Comparison of ENCODE assay signal across 8 cellular contexts in the genomic region with DNA sequence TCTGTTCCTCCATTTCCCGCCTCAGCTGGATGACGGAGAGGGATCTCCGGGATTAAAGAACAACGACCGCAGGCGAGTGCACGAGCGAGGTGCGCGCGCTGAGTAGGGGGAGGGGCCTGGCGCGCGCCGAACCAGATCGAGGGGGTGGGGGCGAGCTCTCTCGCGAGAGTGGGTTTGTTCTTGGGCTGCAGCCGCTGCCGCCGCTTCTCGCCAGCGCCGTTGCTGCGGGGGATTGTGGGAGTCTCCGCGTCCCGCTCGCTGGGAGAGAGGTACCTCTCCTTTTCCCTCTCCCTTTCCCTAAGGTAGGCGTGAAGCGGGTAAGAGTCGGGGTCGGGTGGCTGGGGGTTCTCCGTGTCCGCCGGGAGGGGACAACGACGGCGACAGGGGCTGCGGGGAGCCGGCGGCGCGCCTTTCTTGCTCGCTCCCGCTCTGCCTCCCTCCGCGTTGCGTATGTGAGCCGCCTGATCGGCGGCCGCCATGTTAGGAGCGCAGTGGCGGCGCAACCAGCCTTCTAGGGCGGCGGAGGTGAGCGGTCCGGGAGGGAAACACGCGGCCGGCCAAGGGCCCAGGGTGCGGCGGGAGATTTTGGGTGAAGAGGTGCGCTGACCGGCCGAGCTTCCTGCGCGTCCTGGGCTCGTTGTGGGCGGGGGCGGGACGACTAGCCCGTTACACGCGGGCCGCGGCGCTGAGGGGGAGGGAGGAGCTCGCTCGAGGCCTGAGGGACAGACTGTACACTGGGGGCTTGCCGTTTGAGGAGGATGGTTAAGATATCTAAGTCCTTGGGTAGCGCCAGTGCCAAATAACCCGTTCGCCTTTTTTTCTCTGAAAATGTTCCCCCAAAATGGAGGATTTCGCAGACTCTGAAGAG. TPM values are rescaled to one million over a fixed set of nuclear protein-coding genes. Genes with fewer than 3 reads are reported as not detected.
A peak's percentile ranks its signal among the peaks of the same experiment; 100 is the strongest.
DNase-seq lines count a peak whose midpoint lies in the region; ATAC-seq lines count a peak whose summit lies in the region.

A gene with protein sequence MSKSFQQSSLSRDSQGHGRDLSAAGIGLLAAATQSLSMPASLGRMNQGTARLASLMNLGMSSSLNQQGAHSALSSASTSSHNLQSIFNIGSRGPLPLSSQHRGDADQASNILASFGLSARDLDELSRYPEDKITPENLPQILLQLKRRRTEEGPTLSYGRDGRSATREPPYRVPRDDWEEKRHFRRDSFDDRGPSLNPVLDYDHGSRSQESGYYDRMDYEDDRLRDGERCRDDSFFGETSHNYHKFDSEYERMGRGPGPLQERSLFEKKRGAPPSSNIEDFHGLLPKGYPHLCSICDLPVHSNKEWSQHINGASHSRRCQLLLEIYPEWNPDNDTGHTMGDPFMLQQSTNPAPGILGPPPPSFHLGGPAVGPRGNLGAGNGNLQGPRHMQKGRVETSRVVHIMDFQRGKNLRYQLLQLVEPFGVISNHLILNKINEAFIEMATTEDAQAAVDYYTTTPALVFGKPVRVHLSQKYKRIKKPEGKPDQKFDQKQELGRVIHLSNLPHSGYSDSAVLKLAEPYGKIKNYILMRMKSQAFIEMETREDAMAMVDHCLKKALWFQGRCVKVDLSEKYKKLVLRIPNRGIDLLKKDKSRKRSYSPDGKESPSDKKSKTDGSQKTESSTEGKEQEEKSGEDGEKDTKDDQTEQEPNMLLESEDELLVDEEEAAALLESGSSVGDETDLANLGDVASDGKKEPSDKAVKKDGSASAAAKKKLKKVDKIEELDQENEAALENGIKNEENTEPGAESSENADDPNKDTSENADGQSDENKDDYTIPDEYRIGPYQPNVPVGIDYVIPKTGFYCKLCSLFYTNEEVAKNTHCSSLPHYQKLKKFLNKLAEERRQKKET (plus strand): TSS at position 237 of the 868 bp plus-strand sequence. CDS start 13,676 bp downstream, outside the sequence.

- H3K4me1 Mint-ChIP-seq in naive thymus-derived CD4-positive, alpha-beta T cell: peaks cover 33 to 51% (median 42%) of the 10 kb centered on the region in 7 donors
- H3K4me1 Mint-ChIP-seq in stimulated activated naive B cell treated with anti-CD40 and anti-IgM and Interleukin-4, amounts not matched to agents 10 μg/mL and 1 μg/mL and 100 μg/mL, for 72 hours: peaks cover 20 to 46% of the 10 kb centered on the region in 2 donors

- peak within 1 kb of the TSS; percentile 91 to 99 (median 98) for H3K4me3 Mint-ChIP-seq in naive thymus-derived CD4-positive, alpha-beta T cell
- H3K4me3 Mint-ChIP-seq in stimulated activated naive B cell treated with anti-CD40 and anti-IgM and Interleukin-4, amounts not matched to agents 10 μg/mL and 1 μg/mL and 100 μg/mL, for 72 hours: peak within 1 kb of the TSS; percentile 90 to 97

- H3K4me1 ChIP-seq in GM23248 (ENCODE audit: insufficient read depth): peaks cover 29% of the 10 kb centered on the region
- peaks cover 29 to 37% of the 10 kb centered on the region in 2 donors for H3K4me1 ChIP-seq in naive thymus-derived CD4-positive, alpha-beta T cell (ENCODE audit: control insufficient read depth in 2 of 2, insufficient read depth in 2 of 2, low read length in 2 of 2)

- H4K20me1 ChIP-seq in GM23248 (ENCODE audit: insufficient read depth): peaks cover 35% of the 10 kb centered on the region; the same call in 1 of the 2 replicates

- peaks cover 0 to 20% (median 0%) of the 10 kb centered on the region in 5 donors for H3K36me3 Mint-ChIP-seq in naive thymus-derived CD4-positive, alpha-beta T cell
- peaks cover 23 to 48% of the 10 kb centered on the region in 2 donors for H3K36me3 Mint-ChIP-seq in stimulated activated naive B cell treated with anti-CD40 and anti-IgM and Interleukin-4, amounts not matched to agents 10 μg/mL and 1 μg/mL and 100 μg/mL, for 72 hours

- H3K9me2 ChIP-seq in GM23248 (ENCODE audit: insufficient read depth): no peaks in the 10 kb centered on the region

- DNase-seq in DMS79 treated with DMSO at 0.1 percent for 48 hours (lab: John Stamatoyannopoulos, UW) (peak; percentile 77), GM23248 (peak; percentile 98), LHCN-M2 (ENCODE audit: low read depth) (peak; percentile 97), RPMI8226 (peak; percentile 96), fibroblast of gingiva (ENCODE audit: low read depth) (peak; percentile 97)
- peak; percentile 83 to 88 for DNase-seq in activated T-helper 1 cell treated with anti-CD3 and anti-CD28 coated beads, Interleukin-2, amount 50 U/mL, for 16 hours (ENCODE audit: low read depth in 1 of 2, low spot score in 1 of 2)
- peak; percentile 83 to 94 (median 91) for DNase-seq in naive thymus-derived CD4-positive, alpha-beta T cell
- DNase-seq in stimulated activated naive B cell treated with anti-CD40 and anti-IgM and Interleukin-4, amounts not matched to agents 10 μg/mL and 1 μg/mL and 100 μg/mL, for 72 hours: peak; percentile 87

- peak; percentile 95 for ATAC-seq in naive thymus-derived CD4-positive, alpha-beta T cell
- peak; percentile 85 to 89 for ATAC-seq in stimulated activated naive B cell treated with anti-CD40 and anti-IgM and Interleukin-4, amounts not matched to agents 10 μg/mL and 1 μg/mL and 100 μg/mL, for 72 hours (replicated peaks)

- POLR2A ChIA-PET in naive thymus-derived CD4-positive, alpha-beta T cell (lab: Charles Lee): interaction anchor here (0.6 to 6.7 kb wide), 39 partner anchors 9 to 1405 kb away, joined by 3 to 67 read pairs (median 5); partner anchors contain the start of genes DNAJC18, ETF1, HSPA9 and PAIP2

- WGBS in GM23248 (ENCODE audit: low coverage in 1 of 2, low lambda C conversion rate in 2 of 2, missing lambda C conversion rate in 2 of 2), 2 experiments: 1 to 3% methylated on average over 50 to 76 of the region's 88 CpGs

- peak within 1 kb of the TSS; percentile 97 for H3K9ac ChIP-seq in GM23248

- H3K27ac ChIP-seq in GM23248: peak within 1 kb of the TSS; percentile 97
- H3K27ac ChIP-seq in naive thymus-derived CD4-positive, alpha-beta T cell (ENCODE audit: low read depth, low read length): peak within 1 kb of the TSS; percentile 98

- no peaks in the 10 kb centered on the region for H3K27me3 Mint-ChIP-seq in naive thymus-derived CD4-positive, alpha-beta T cell
- no peaks in the 10 kb centered on the region for H3K27me3 Mint-ChIP-seq in stimulated activated naive B cell treated with anti-CD40 and anti-IgM and Interleukin-4, amounts not matched to agents 10 μg/mL and 1 μg/mL and 100 μg/mL, for 72 hours

- H3F3A ChIP-seq in GM23248 (ENCODE audit: insufficient read depth): peaks cover 52% of the 10 kb centered on the region

- CTCF ChIA-PET in naive thymus-derived CD4-positive, alpha-beta T cell (lab: Charles Lee): interaction anchor here (0.6 to 1.1 kb wide), 2 partner anchors 38 to 48 kb away, joined by 4 read pairs; no protein-coding TSS in a partner anchor

- no peaks in the 10 kb centered on the region for H3K9me3 ChIP-seq in GM23248 (ENCODE audit: low read depth)
- no peaks in the 10 kb centered on the region for H3K9me3 ChIP-seq in naive thymus-derived CD4-positive, alpha-beta T cell (ENCODE audit: control insufficient read depth in 2 of 3, low read length in 3 of 3)

- H3K36me3 ChIP-seq in GM23248 (ENCODE audit: low read depth): no peaks in the 10 kb centered on the region
- H3K36me3 ChIP-seq in naive thymus-derived CD4-positive, alpha-beta T cell (ENCODE audit: control insufficient read depth in 2 of 3, insufficient read depth in 3 of 3, low read length in 3 of 3): peaks cover 0 to 13% (median 0%) of the 10 kb centered on the region in 3 experiments

- H3K4me3 ChIP-seq in GM23248: peak within 1 kb of the TSS; percentile 92
- peak within 1 kb of the TSS; percentile 87 for H3K4me3 ChIP-seq in naive thymus-derived CD4-positive, alpha-beta T cell (ENCODE audit: low read length)

- in situ Hi-C loops in GM23248 (cut with MboI): no loop called here

- H3K9me3 Mint-ChIP-seq in naive thymus-derived CD4-positive, alpha-beta T cell: peaks cover 0 to 2% (median 0%) of the 10 kb centered on the region in 11 donors
- peaks cover 0 to 1% of the 10 kb centered on the region in 2 donors for H3K9me3 Mint-ChIP-seq in stimulated activated naive B cell treated with anti-CD40 and anti-IgM and Interleukin-4, amounts not matched to agents 10 μg/mL and 1 μg/mL and 100 μg/mL, for 72 hours

- intact Hi-C loops in naive thymus-derived CD4-positive, alpha-beta T cell (cut with micrococcal nuclease): loop anchor here (1.0 to 10.0 kb wide), 19 partner anchors 19 to 1539 kb away; partner anchors contain the start of genes ETF1 (in 2 of the 2), HSPA9 (in 2 of the 2), PAIP2 (in 2 of the 2) and SIL1 (in 2 of the 2)

- H3K27ac Mint-ChIP-seq in naive thymus-derived CD4-positive, alpha-beta T cell: peak within 1 kb of the TSS; percentile 96 to 100 (median 99)
- H3K27ac Mint-ChIP-seq in stimulated activated naive B cell treated with anti-CD40 and anti-IgM and Interleukin-4, amounts not matched to agents 10 μg/mL and 1 μg/mL and 100 μg/mL, for 72 hours: peak within 1 kb of the TSS; percentile 100

- peaks cover 54% of the 10 kb centered on the region for H3K79me2 ChIP-seq in GM23248 (ENCODE audit: insufficient read depth)

- H2AFZ ChIP-seq in GM23248: peak within 1 kb of the TSS; percentile 98

- H3K4me2 ChIP-seq in GM23248 (ENCODE audit: unreplicated experiment): peak within 1 kb of the TSS; percentile 93

- H3K27me3 ChIP-seq in GM23248 (replicated peaks; ENCODE audit: insufficient read depth): no peaks in the 10 kb centered on the region
- H3K27me3 ChIP-seq in naive thymus-derived CD4-positive, alpha-beta T cell (ENCODE audit: control insufficient read depth in 2 of 2, insufficient read depth in 2 of 2, low read length in 2 of 2): no peaks in the 10 kb centered on the region

RNA-seq across cellular contexts. Expression of the gene that starts here (rescaled TPM):
- total RNA-seq in GM23248 (2014; rRNA removed; shearing (Covaris generic)): 198 and 217 TPM in 2 replicates
- polyA plus RNA-seq in GM23248 (2016; fragmentation: Nextera tagmentation; extraction: Ambion mirVana): 209 and 215 TPM in 2 replicates
- total RNA-seq in LHCN-M2 (2014; rRNA removed): 268 and 269 TPM in 2 replicates
- 101 TPM for polyA plus RNA-seq in LHCN-M2 (2012)
- 100 to 1,000 TPM; 219 to 333 (median 274) TPM for total RNA-seq in naive thymus-derived CD4-positive, alpha-beta T cell
- polyA plus RNA-seq in naive thymus-derived CD4-positive, alpha-beta T cell: 100 to 1,000 TPM; 313 to 379 TPM

Comparison
In these comparisons a context has a peak if more than half of its experiments do, and no peak if none do; other contexts are left out.
1. Peak in every context shown above with its lines: DNase-seq, ATAC-seq, H3K4me3 ChIP-seq and H3K27ac ChIP-seq.